In genomic region chr5:8981496-8981895, GRCh38 we compare ENCODE assay signal across 22 cellular contexts.
DNase-seq lines count a peak whose midpoint lies in the region; ATAC-seq, FAIRE-seq and TF ChIP-seq lines count a peak whose summit lies in the region.
"Had no signal": no experiment of that assay in that cellular context is flagged by ENCODE, and none has a peak within 500 bp of the region (broad histone marks: within the 10 kb centered on the region; RNA-seq: fewer than 3 reads in every experiment).

No MANE protein-coding gene starts in this region.

- H3K27ac ChIP-seq in neural progenitor cell: no peak overlapping the region
- H3K27ac ChIP-seq: ascending aorta, neutrophil, SJCRH30 had no signal

- H3K27me3 Mint-ChIP-seq in neural progenitor cell (ENCODE audit: insufficient read depth, low read depth) (peaks cover 6% of the 10 kb centered on the region), Caco-2 (ENCODE audit: insufficient read depth, unreplicated experiment) (peaks cover 18% of the 10 kb centered on the region)
- H3K27me3 Mint-ChIP-seq: activated T-cell treated with anti-CD3 and anti-CD28 coated beads, Interleukin-2, amount 50 U/mL, for 24 hours had no signal

- H3K9me3 Mint-ChIP-seq in neural progenitor cell: no peaks in the 10 kb centered on the region
- H3K9me3 Mint-ChIP-seq in Caco-2 (ENCODE audit: unreplicated experiment): no peaks in the 10 kb centered on the region
- H3K9me3 Mint-ChIP-seq: activated naive CD4-positive, alpha-beta T cell treated with anti-CD3 and anti-CD28 coated beads for 36 hours had no signal

- no peaks in the 10 kb centered on the region for H4K20me1 ChIP-seq in neural progenitor cell (ENCODE audit: low read depth)

- H3K4me1 ChIP-seq in neural progenitor cell (peaks cover 14% of the 10 kb centered on the region), Caco-2 (no peaks in the 10 kb centered on the region)
- H3K4me1 ChIP-seq: ascending aorta, SJCRH30 had no signal

- no peak for TF ChIP-seq POLR2A in H54 (IDR thresholded peaks at IDR 0.05; ENCODE audit: low read depth, low read length)

- no peaks in the 10 kb centered on the region for H3K36me3 ChIP-seq in neural progenitor cell
- H3K36me3 ChIP-seq in Caco-2 (ENCODE audit: control insufficient read depth, insufficient read depth, low read length): no peaks in the 10 kb centered on the region
- H3K36me3 ChIP-seq: ascending aorta, neutrophil, SJCRH30 had no signal

- POLR2A ChIA-PET in Caco-2 (lab: Charles Lee): no interaction called here

- H3K4me3 Mint-ChIP-seq in neural progenitor cell: no peak overlapping the region
- H3K4me3 Mint-ChIP-seq in Caco-2 (ENCODE audit: unreplicated experiment): no peak overlapping the region
- H3K4me3 Mint-ChIP-seq: activated CD8-positive, alpha-beta T cell treated with anti-CD3 and anti-CD28 coated beads, Interleukin-2, amount 10 ng/mL, durations not matched to agents 7 days and 5 days; activated naive CD4-positive, alpha-beta T cell treated with anti-CD3 and anti-CD28 coated beads for 36 hours; activated T-cell treated with anti-CD3 and anti-CD28 coated beads, Interleukin-2, amount 50 U/mL, for 24 hours; WTC11 had no signal

- H3K9ac ChIP-seq in neural progenitor cell: no peak overlapping the region

- H3K4me1 Mint-ChIP-seq in neural progenitor cell (peaks cover 22% of the 10 kb centered on the region), Caco-2 (ENCODE audit: low read depth, unreplicated experiment) (no peaks in the 10 kb centered on the region)
- H3K4me1 Mint-ChIP-seq: WTC11 had no signal

- H3K9me3 ChIP-seq in neural progenitor cell (ENCODE audit: low read depth) (no peaks in the 10 kb centered on the region), Caco-2 (no peaks in the 10 kb centered on the region)
- H3K9me3 ChIP-seq: ascending aorta, neutrophil, SJCRH30 had no signal

- CTCF ChIA-PET in Caco-2 (lab: Charles Lee): no interaction called here

- intact Hi-C loops in Caco-2 (cut with micrococcal nuclease; ENCODE audit: unreplicated experiment): no loop called here

- no peak overlapping the region for H3K4me2 ChIP-seq in neural progenitor cell

- no TSS peak for BruUV-seq in Caco-2 (replicated peaks; lab: Mats Ljungman, UMichigan)

- no peak for FAIRE-seq in H54 (lab: Jason Lieb, UNC)
- FAIRE-seq: GM18507, urothelium cell line had no signal

- H3K36me3 Mint-ChIP-seq in neural progenitor cell: no peaks in the 10 kb centered on the region
- no peaks in the 10 kb centered on the region for H3K36me3 Mint-ChIP-seq in Caco-2 (ENCODE audit: insufficient read depth, unreplicated experiment)
- H3K36me3 Mint-ChIP-seq: WTC11 had no signal

- DNase-seq in AG20443 (ENCODE audit: low spot score) (peak; percentile 25), NCI-H226 (peak; percentile 63), epithelial cell of esophagus (ENCODE audit: low read depth) (peak; percentile 40), neural progenitor cell (ENCODE audit: low spot score) (no peak), NCI-H510A (lab: John Stamatoyannopoulos, UW) (no peak), Caco-2 (no peak), H54 (ENCODE audit: insufficient read length, low spot score) (no peak)
- DNase-seq: activated CD8-positive, alpha-beta T cell treated with anti-CD3 and anti-CD28 coated beads, Interleukin-2, amount 10 ng/mL, durations not matched to agents 7 days and 5 days; activated naive CD4-positive, alpha-beta T cell treated with anti-CD3 and anti-CD28 coated beads for 36 hours; activated T-cell treated with anti-CD3 and anti-CD28 coated beads, Interleukin-2, amount 50 U/mL, for 24 hours; cortex of kidney; left ventricle myocardium superior; NCI-H146; PC-3; SJCRH30; T-helper 2 cell had no signal

- H3K79me2 ChIP-seq in neural progenitor cell (ENCODE audit: low read depth): no peaks in the 10 kb centered on the region

- no peak overlapping the region for H3K4me3 ChIP-seq in epithelial cell of esophagus (ENCODE audit: low read length)
- no peak overlapping the region for H3K4me3 ChIP-seq in neural progenitor cell
- H3K4me3 ChIP-seq in Caco-2 (ENCODE audit: low read depth, low read length): no peak overlapping the region
- H3K4me3 ChIP-seq: ascending aorta, SJCRH30 had no signal

- ATAC-seq in GM21825 (IDR thresholded peaks at IDR 0.05; ENCODE audit: unreplicated experiment): no peak
- ATAC-seq: activated CD8-positive, alpha-beta T cell treated with anti-CD3 and anti-CD28 coated beads, Interleukin-2, amount 10 ng/mL, durations not matched to agents 7 days and 5 days; left ventricle myocardium superior; PC-3; WTC11 had no signal

- TF ChIP-seq CTCF in epithelial cell of esophagus (IDR thresholded peaks at IDR 0.05; ENCODE audit: insufficient read depth, low read depth, low read length, missing control alignments): no peak
- no peak for TF ChIP-seq CTCF in neural progenitor cell (IDR thresholded peaks at IDR 0.05)
- TF ChIP-seq CTCF in Caco-2 (IDR thresholded peaks at IDR 0.05; ENCODE audit: insufficient read depth in 1 of 2, low read depth in 1 of 2, low read length in 1 of 2, severe bottlenecking in 1 of 2, unreplicated experiment in 1 of 2): no peak

- H3K27ac Mint-ChIP-seq in neural progenitor cell (peak overlapping the region; percentile 44), Caco-2 (ENCODE audit: unreplicated experiment) (no peak overlapping the region)
- H3K27ac Mint-ChIP-seq: activated CD8-positive, alpha-beta T cell treated with anti-CD3 and anti-CD28 coated beads, Interleukin-2, amount 10 ng/mL, durations not matched to agents 7 days and 5 days; activated naive CD4-positive, alpha-beta T cell treated with anti-CD3 and anti-CD28 coated beads for 36 hours; activated T-cell treated with anti-CD3 and anti-CD28 coated beads, Interleukin-2, amount 50 U/mL, for 24 hours; WTC11 had no signal

- H3F3A ChIP-seq in neural progenitor cell (ENCODE audit: low read depth): no peaks in the 10 kb centered on the region

- no peak overlapping the region for H2AFZ ChIP-seq in neural progenitor cell (replicated peaks)

- H3K27me3 ChIP-seq in neural progenitor cell (peaks cover 4% of the 10 kb centered on the region), Caco-2 (replicated peaks; ENCODE audit: control insufficient read depth, insufficient read depth, low read length) (no peaks in the 10 kb centered on the region)
- H3K27me3 ChIP-seq: ascending aorta, neutrophil, SJCRH30 had no signal

Comparison
In these comparisons a context has a peak if more than half of its experiments do, and no peak if none do; other contexts are left out.
1. DNase-seq: peak in AG20443 (single experiment), NCI-H226 (single experiment) and epithelial cell of esophagus (single experiment); none in neural progenitor cell (single experiment), NCI-H510A (single experiment), Caco-2 (0 of 2) and H54 (single experiment).